Comparison of ENCODE assay signal across 20 cellular contexts in the genomic region with DNA sequence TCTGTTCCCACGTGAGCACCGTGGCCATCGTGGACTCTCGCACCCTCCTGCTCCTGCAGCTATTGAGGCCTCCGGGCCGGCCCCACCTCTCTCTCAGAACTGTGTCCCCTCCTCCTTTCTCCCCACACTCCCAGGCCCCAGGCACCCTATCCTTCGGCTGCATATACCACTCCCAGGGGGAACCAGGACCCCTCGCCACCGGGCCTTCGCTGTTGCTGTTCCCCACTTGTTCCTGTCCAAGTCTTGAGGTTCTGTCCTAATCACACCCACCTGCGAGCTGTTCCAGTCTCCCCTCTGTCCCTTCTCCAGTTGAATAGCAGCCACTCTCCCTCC. TPM values are rescaled to one million over a fixed set of nuclear protein-coding genes. Genes with fewer than 3 reads are reported as not detected.
DNase-seq lines count a peak whose midpoint lies in the region; ATAC-seq and TF ChIP-seq lines count a peak whose summit lies in the region.
"Had no signal": no experiment of that assay in that cellular context is flagged by ENCODE, and none has a peak within 500 bp of the region (broad histone marks: within the 10 kb centered on the region; RNA-seq: fewer than 3 reads in every experiment).

No MANE protein-coding gene starts in this region.

- peaks cover 79% of the 10 kb centered on the region for H3K4me1 Mint-ChIP-seq in neural progenitor cell
- H3K4me1 Mint-ChIP-seq in progenitor cell of endocrine pancreas (ENCODE audit: low read depth) = peaks cover 27% of the 10 kb centered on the region
- H3K4me1 Mint-ChIP-seq: IgD-negative memory B cell had no signal

- H3K9me3 ChIP-seq in heart left ventricle (no peaks in the 10 kb centered on the region), Karpas-422 (ENCODE audit: low read length) (no peaks in the 10 kb centered on the region), neural progenitor cell (ENCODE audit: low read depth) (no peaks in the 10 kb centered on the region), spleen (no peaks in the 10 kb centered on the region)
- H3K9me3 ChIP-seq: A549 had no signal

- TF ChIP-seq POLR2A in heart left ventricle (IDR thresholded peaks at IDR 0.05) (no peak), spleen (IDR thresholded peaks at IDR 0.05) (no peak)

- H3K27ac Mint-ChIP-seq in neural progenitor cell (peak overlapping the region; percentile 70), progenitor cell of endocrine pancreas (no peak overlapping the region)
- H3K27ac Mint-ChIP-seq: CD8-positive, alpha-beta T cell; IgD-negative memory B cell had no signal

- H3K27ac ChIP-seq in heart left ventricle (no peak overlapping the region), Karpas-422 (ENCODE audit: low read length) (peak overlapping the region; percentile 93), neural progenitor cell (no peak overlapping the region), spleen (no peak overlapping the region)
- H3K27ac ChIP-seq: 22Rv1, A549 had no signal

- TF ChIP-seq CTCF in heart left ventricle (IDR thresholded peaks at IDR 0.05) = no peak
- TF ChIP-seq CTCF in neural progenitor cell (IDR thresholded peaks at IDR 0.05) = no peak
- TF ChIP-seq CTCF in spleen (IDR thresholded peaks at IDR 0.05 in 8 of 11, conservative IDR thresholded peaks at IDR 0.05 in 3 of 11) = no peak
- TF ChIP-seq CTCF in progenitor cell of endocrine pancreas (IDR thresholded peaks at IDR 0.05; ENCODE audit: unreplicated experiment) = no peak

- peaks cover 27% of the 10 kb centered on the region for H3F3A ChIP-seq in neural progenitor cell (ENCODE audit: low read depth)

- H2AFZ ChIP-seq in Karpas-422 (ENCODE audit: low read length) (no peak overlapping the region), neural progenitor cell (replicated peaks) (no peak overlapping the region)

- 85 to 88% (median 86%) methylated on average over 11 of the region's 11 CpGs for WGBS in heart left ventricle, 4 donors
- 79 to 90% (median 80%) methylated on average over 11 of the region's 11 CpGs for whole genome bisulfite sequencing in spleen, 5 donors

- H3K9ac ChIP-seq in Karpas-422 (ENCODE audit: low read length) (peak overlapping the region; percentile 46; the same call in 1 of the 2 replicates), neural progenitor cell (no peak overlapping the region)

- H3K9me3 Mint-ChIP-seq in neural progenitor cell (no peaks in the 10 kb centered on the region), progenitor cell of endocrine pancreas (ENCODE audit: low read depth) (no peaks in the 10 kb centered on the region)
- H3K9me3 Mint-ChIP-seq: CD8-positive, alpha-beta T cell; IgD-negative memory B cell had no signal

- H3K79me2 ChIP-seq in Karpas-422 (ENCODE audit: low read length) (no peaks in the 10 kb centered on the region), neural progenitor cell (ENCODE audit: low read depth) (no peaks in the 10 kb centered on the region)

- H3K36me3 Mint-ChIP-seq in neural progenitor cell (no peaks in the 10 kb centered on the region), progenitor cell of endocrine pancreas (ENCODE audit: insufficient read depth) (no peaks in the 10 kb centered on the region)
- H3K36me3 Mint-ChIP-seq: CD8-positive, alpha-beta T cell had no signal

- H3K27me3 Mint-ChIP-seq in neural progenitor cell (ENCODE audit: insufficient read depth, low read depth) (peaks cover 8% of the 10 kb centered on the region), progenitor cell of endocrine pancreas (peaks cover 8% of the 10 kb centered on the region)

- H3K4me3 Mint-ChIP-seq in neural progenitor cell = peak overlapping the region; percentile 14
- no peak overlapping the region for H3K4me3 Mint-ChIP-seq in progenitor cell of endocrine pancreas (ENCODE audit: low read depth)
- H3K4me3 Mint-ChIP-seq: CD8-positive, alpha-beta T cell; IgD-negative memory B cell had no signal

- H3K4me2 ChIP-seq in Karpas-422 (ENCODE audit: low read depth, low read length, poor library complexity, severe bottlenecking) (peak overlapping the region; percentile 81), neural progenitor cell (no peak overlapping the region)
- H3K4me2 ChIP-seq: A549 had no signal

- H4K20me1 ChIP-seq in Karpas-422 (ENCODE audit: insufficient read depth, low read depth, low read length) (no peaks in the 10 kb centered on the region), neural progenitor cell (ENCODE audit: low read depth) (no peaks in the 10 kb centered on the region)

- no peak for ATAC-seq in Right ventricle myocardium inferior
- no peak for ATAC-seq in heart left ventricle
- ATAC-seq in HG03520 (IDR thresholded peaks at IDR 0.05; ENCODE audit: unreplicated experiment) = no peak
- ATAC-seq: A549; CD8-positive, alpha-beta T cell; GM12878; HCT116; HepG2 had no signal

- H3K27me3 ChIP-seq in heart left ventricle = no peaks in the 10 kb centered on the region
- H3K27me3 ChIP-seq in Karpas-422 (ENCODE audit: low read length) = no peaks in the 10 kb centered on the region
- no peaks in the 10 kb centered on the region for H3K27me3 ChIP-seq in neural progenitor cell
- peaks cover 0 to 7% (median 0%) of the 10 kb centered on the region in 7 donors for H3K27me3 ChIP-seq in spleen (replicated peaks in 1 of 7)

- H3K36me3 ChIP-seq in heart left ventricle (no peaks in the 10 kb centered on the region), Karpas-422 (ENCODE audit: insufficient read depth, low read length) (no peaks in the 10 kb centered on the region), neural progenitor cell (no peaks in the 10 kb centered on the region), spleen (no peaks in the 10 kb centered on the region)

- H3K4me3 ChIP-seq in heart left ventricle (no peak overlapping the region), Karpas-422 (ENCODE audit: low read length) (peak overlapping the region; percentile 41; the same call in 1 of the 2 replicates), neural progenitor cell (no peak overlapping the region), spleen (no peak overlapping the region)
- H3K4me3 ChIP-seq: A549, GM12878 had no signal

- peak; percentile 62 for DNase-seq in Right ventricle myocardium inferior (ENCODE audit: missing footprints)
- DNase-seq in heart left ventricle = no peak
- no peak for DNase-seq in Karpas-422
- DNase-seq in neural progenitor cell (ENCODE audit: low spot score) = no peak
- peak; percentile 61 for DNase-seq in spleen
- no peak for DNase-seq in stimulated activated CD4-positive, alpha-beta T cell treated with anti-CD3 and anti-CD28 coated beads, Interleukin-4, amount 100 ng/mL, for 1 hour
- no peak for DNase-seq in progenitor cell of endocrine pancreas (ENCODE audit: low spot score, unreplicated experiment)
- DNase-seq: AML-193; CD8-positive, alpha-beta T cell; DMS 273 treated with DMSO at 0.1 percent for 48 hours; DMS53; DND-41; EL had no signal

- intact Hi-C loops in Right ventricle myocardium inferior (cut with DNase I) (no loop called here), heart left ventricle (cut with DNase I) (no loop called here), spleen (cut with DNase I; ENCODE audit: low total_unique reads) (no loop called here)

- H3K4me1 ChIP-seq in heart left ventricle = peaks cover 0 to 21% (median 8%) of the 10 kb centered on the region in 12 donors
- H3K4me1 ChIP-seq in Karpas-422 (ENCODE audit: low read length) = peaks cover 45% of the 10 kb centered on the region
- H3K4me1 ChIP-seq in neural progenitor cell = peaks cover 48% of the 10 kb centered on the region
- peaks cover 0 to 7% (median 0%) of the 10 kb centered on the region in 6 donors for H3K4me1 ChIP-seq in spleen
- H3K4me1 ChIP-seq: A549 had no signal

- H3K9me2 ChIP-seq in Karpas-422 (replicated peaks; ENCODE audit: insufficient read depth, low read length) = no peaks in the 10 kb centered on the region

RNA-seq across cellular contexts. Expression of a gene that starts 43.0 kb away (rescaled TPM):
- total RNA-seq in Right ventricle myocardium inferior = 18.6 TPM
- total RNA-seq in heart left ventricle = 10 to 100 TPM in 2 of 9 donors, 1 to 10 TPM in 7; 5.0 to 51.5 (median 7.4) TPM
- polyA plus RNA-seq in heart left ventricle = 1 to 10 TPM; 1.2 to 2.1 TPM
- 0.36 and 2.1 TPM in 2 replicates for total RNA-seq in Karpas-422 (2014; rRNA removed; shearing (Covaris generic); ENCODE audit: low replicate concordance)
- total RNA-seq in neural progenitor cell (ENCODE audit: low replicate concordance) = 50.5 and 71.3 TPM in 2 replicates
- 1 to 10 TPM; 1.8 to 5.3 (median 3.6) TPM for total RNA-seq in spleen
- polyA plus RNA-seq in spleen = under 1 TPM; 0.30 to 0.58 (median 0.45) TPM
- total RNA-seq in progenitor cell of endocrine pancreas = 24.9 and 26.4 TPM in 2 replicates
- polyA plus RNA-seq: IgD-negative memory B cell had no signal

Comparison
In these comparisons a context has a peak if more than half of its experiments do, and no peak if none do; other contexts are left out.
1. DNase-seq: peak in Right ventricle myocardium inferior (single experiment) and spleen (single experiment); none in heart left ventricle (0 of 5), Karpas-422 (single experiment), neural progenitor cell (single experiment), stimulated activated CD4-positive, alpha-beta T cell treated with anti-CD3 and anti-CD28 coated beads, Interleukin-4, amount 100 ng/mL, for 1 hour (single experiment) and progenitor cell of endocrine pancreas (single experiment).